Comparison of ENCODE assay signal across 1 cellular context in the genomic region with DNA sequence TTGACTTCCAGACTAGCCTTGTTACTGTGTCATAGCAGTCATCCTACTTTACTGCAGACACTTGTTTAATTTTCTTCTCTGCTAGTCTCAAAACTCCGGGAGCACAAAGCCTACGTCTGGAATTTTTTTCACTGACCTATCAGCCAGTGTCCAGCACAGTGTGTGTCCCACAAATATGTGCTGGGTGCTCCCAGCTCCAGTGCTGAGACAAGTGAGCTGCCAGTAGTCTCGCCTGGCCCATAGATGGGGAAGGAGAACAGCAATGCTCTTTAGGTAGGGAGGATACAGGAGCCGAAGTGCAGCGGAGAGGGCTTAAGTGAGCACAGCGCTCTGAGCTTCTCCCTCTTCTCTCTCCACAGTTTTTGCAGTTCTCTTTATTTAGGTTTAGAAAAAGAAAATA.
TF ChIP-seq lines count a peak whose summit lies in the region.

No MANE protein-coding gene starts in this region.

TF ChIP-seq in IMR-90, 13 proteins besides CTCF, POLR2A, EP300 and RAD21:
- TF ChIP-seq FOS (IDR thresholded peaks at IDR 0.05; ENCODE audit: low read depth, low read length) = no peak
- no peak for TF ChIP-seq SMC3 (IDR thresholded peaks at IDR 0.05; ENCODE audit: low read depth, low read length)
- no peak for TF ChIP-seq RCOR1 (IDR thresholded peaks at IDR 0.05; ENCODE audit: insufficient replicate concordance, low read length)
- TF ChIP-seq MAZ (IDR thresholded peaks at IDR 0.05; ENCODE audit: borderline replicate concordance, low read depth, low read length) = no peak
- TF ChIP-seq NFE2L2 (IDR thresholded peaks at IDR 0.05; ENCODE audit: low read depth, low read length) = no peak
- no peak for TF ChIP-seq RFX5 (IDR thresholded peaks at IDR 0.05; ENCODE audit: low read depth, low read length)
- TF ChIP-seq BHLHE40 (IDR thresholded peaks at IDR 0.05; ENCODE audit: low read depth, low read length) = no peak
